Comparison of ENCODE assay signal across 8 cellular contexts in the genomic region with DNA sequence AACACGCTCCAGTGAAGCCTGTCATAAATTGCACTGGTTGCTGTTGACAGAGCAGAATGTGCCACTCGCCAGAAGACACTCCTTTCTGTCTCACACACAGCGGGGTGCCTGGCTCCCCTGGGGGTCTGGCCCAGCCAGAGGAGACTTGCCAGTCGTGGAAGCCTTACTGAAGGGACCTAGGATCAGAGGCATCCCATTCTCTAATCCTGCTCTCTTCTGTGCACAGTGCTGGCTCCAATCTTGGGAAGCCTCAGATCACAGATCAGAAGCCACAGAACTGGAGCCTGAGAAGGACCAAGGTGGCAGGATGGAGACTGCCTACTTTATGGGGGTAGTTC. TPM values are rescaled to one million over a fixed set of nuclear protein-coding genes. Genes with fewer than 3 reads are reported as not detected.
DNase-seq lines count a peak whose midpoint lies in the region; ATAC-seq and TF ChIP-seq lines count a peak whose summit lies in the region.

No MANE protein-coding gene starts in this region.

- H3K9me3 Mint-ChIP-seq in CD4-positive, alpha-beta memory T cell, result peaks cover 0 to 7% (median 0%) of the 10 kb centered on the region in 8 donors
- no peaks in the 10 kb centered on the region for H3K9me3 Mint-ChIP-seq in endodermal cell
- no peaks in the 10 kb centered on the region for H3K9me3 Mint-ChIP-seq in neural progenitor cell

- no peaks in the 10 kb centered on the region for H3K9me3 ChIP-seq in CD4-positive, alpha-beta memory T cell (ENCODE audit: control insufficient read depth in 1 of 2, low read length in 2 of 2)
- H3K9me3 ChIP-seq in NT2/D1 (ENCODE audit: insufficient read depth, low read length) (no peaks in the 10 kb centered on the region), endodermal cell (ENCODE audit: control insufficient read depth, low read length) (no peaks in the 10 kb centered on the region), neural progenitor cell (ENCODE audit: low read depth) (no peaks in the 10 kb centered on the region)

- no peak overlapping the region for H2AFZ ChIP-seq in neural progenitor cell (replicated peaks)

- peaks cover 31% of the 10 kb centered on the region for H3K79me2 ChIP-seq in neural progenitor cell (ENCODE audit: low read depth)

- H3K36me3 ChIP-seq in CD4-positive, alpha-beta memory T cell (ENCODE audit: insufficient read depth, low read length), result no peaks in the 10 kb centered on the region
- H3K36me3 ChIP-seq in NT2/D1 (ENCODE audit: insufficient read depth, insufficient read length, low read length), result peaks cover 36% of the 10 kb centered on the region
- no peaks in the 10 kb centered on the region for H3K36me3 ChIP-seq in endodermal cell (ENCODE audit: control insufficient read depth, insufficient read depth, low read length)
- no peaks in the 10 kb centered on the region for H3K36me3 ChIP-seq in neural progenitor cell

- 65% methylated on average over 4 of the region's 4 CpGs; no CpG with 5 or more reads in 1 of the 2 experiments for WGBS in endodermal cell (ENCODE audit: insufficient coverage in 1 of 2, insufficient read length in 1 of 2), 2 experiments

- CTCF ChIA-PET in CD4-positive, alpha-beta memory T cell (lab: Charles Lee; ENCODE audit: partially characterized antibody), result interaction anchor here (2.6 to 11.0 kb wide), 3 partner anchors 14 to 51 kb away, joined by 7 to 137 read pairs (median 74); no protein-coding TSS in a partner anchor

- POLR2A ChIA-PET in CD4-positive, alpha-beta memory T cell (lab: Charles Lee; ENCODE audit: partially characterized antibody), result interaction anchor here (1.5 to 8.3 kb wide), 4 partner anchors 14 to 1921 kb away, joined by 3 to 185 read pairs (median 32); partner anchors contain the start of gene SYF2

- peak overlapping the region in 6 of 7 donors; percentile 72 to 100 (median 94) for H3K27ac Mint-ChIP-seq in CD4-positive, alpha-beta memory T cell
- H3K27ac Mint-ChIP-seq in endodermal cell (peak overlapping the region; percentile 94), neural progenitor cell (no peak overlapping the region)

- peaks cover 43 to 66% (median 57%) of the 10 kb centered on the region in 4 donors for H3K4me1 Mint-ChIP-seq in CD4-positive, alpha-beta memory T cell
- H3K4me1 Mint-ChIP-seq in endodermal cell (peaks cover 26% of the 10 kb centered on the region), neural progenitor cell (peaks cover 41% of the 10 kb centered on the region)

- no peaks in the 10 kb centered on the region for H3K27me3 ChIP-seq in CD4-positive, alpha-beta memory T cell (ENCODE audit: insufficient read depth, low read length)
- H3K27me3 ChIP-seq in NT2/D1 (ENCODE audit: insufficient read depth, insufficient read length) (no peaks in the 10 kb centered on the region), endodermal cell (ENCODE audit: control insufficient read depth, insufficient read depth, low read length, poor library complexity, severe bottlenecking) (no peaks in the 10 kb centered on the region), neural progenitor cell (no peaks in the 10 kb centered on the region)

- TF ChIP-seq CTCF in endodermal cell (conservative IDR thresholded peaks at IDR 0.05), result no peak
- no peak for TF ChIP-seq CTCF in neural progenitor cell (IDR thresholded peaks at IDR 0.05)

- peaks cover 58% of the 10 kb centered on the region for H3K4me1 ChIP-seq in CD4-positive, alpha-beta memory T cell (ENCODE audit: insufficient read depth, low read length)
- H3K4me1 ChIP-seq in NT2/D1 (ENCODE audit: insufficient read depth, insufficient read length) (peaks cover 21% of the 10 kb centered on the region), endodermal cell (ENCODE audit: control insufficient read depth, insufficient read depth, low read length) (peaks cover 15% of the 10 kb centered on the region), neural progenitor cell (peaks cover 21% of the 10 kb centered on the region)

- H3K27me3 Mint-ChIP-seq in CD4-positive, alpha-beta memory T cell, result no peaks in the 10 kb centered on the region
- H3K27me3 Mint-ChIP-seq in endodermal cell (ENCODE audit: insufficient read depth), result no peaks in the 10 kb centered on the region
- no peaks in the 10 kb centered on the region for H3K27me3 Mint-ChIP-seq in neural progenitor cell (ENCODE audit: insufficient read depth, low read depth)

- H4K20me1 ChIP-seq in neural progenitor cell (ENCODE audit: low read depth), result peaks cover 26% of the 10 kb centered on the region

- peak overlapping the region; percentile 82 to 95 (median 90) for H3K4me3 Mint-ChIP-seq in CD4-positive, alpha-beta memory T cell
- H3K4me3 Mint-ChIP-seq in endodermal cell, result peak overlapping the region; percentile 78
- H3K4me3 Mint-ChIP-seq in neural progenitor cell, result peak overlapping the region; percentile 93

- H3K4me2 ChIP-seq in neural progenitor cell, result peak overlapping the region; percentile 96

- peak overlapping the region in 1 of 2 donors; percentile 42 for H3K4me3 ChIP-seq in CD4-positive, alpha-beta memory T cell (ENCODE audit: low read length in 2 of 2)
- peak overlapping the region; percentile 70 for H3K4me3 ChIP-seq in NT2/D1 (ENCODE audit: insufficient read length, low read depth)
- peak overlapping the region; percentile 86 for H3K4me3 ChIP-seq in endodermal cell (ENCODE audit: low read length)
- H3K4me3 ChIP-seq in neural progenitor cell, result peak overlapping the region; percentile 71

- intact Hi-C loops in CD4-positive, alpha-beta memory T cell (cut with micrococcal nuclease), result no loop called here

- no peak overlapping the region for H3K27ac ChIP-seq in CD4-positive, alpha-beta memory T cell (ENCODE audit: low read depth, low read length)
- H3K27ac ChIP-seq in endodermal cell (ENCODE audit: low read depth, low read length) (no peak overlapping the region), neural progenitor cell (no peak overlapping the region)

- peaks cover 0 to 7% of the 10 kb centered on the region in 2 donors for H3K36me3 Mint-ChIP-seq in CD4-positive, alpha-beta memory T cell
- H3K36me3 Mint-ChIP-seq in endodermal cell (ENCODE audit: low read depth), result no peaks in the 10 kb centered on the region
- peaks cover 3% of the 10 kb centered on the region for H3K36me3 Mint-ChIP-seq in neural progenitor cell

- no peak for ATAC-seq in HG03457 (IDR thresholded peaks at IDR 0.05; ENCODE audit: unreplicated experiment)

- H3K9ac ChIP-seq in NT2/D1 (ENCODE audit: insufficient read length, low read depth) (peak overlapping the region; percentile 92), endodermal cell (ENCODE audit: extremely low read depth, low read length, poor library complexity, severe bottlenecking) (no peak overlapping the region), neural progenitor cell (no peak overlapping the region)

- peak in 1 of 5 donors; percentile 24 for DNase-seq in CD4-positive, alpha-beta memory T cell
- DNase-seq in NT2/D1 (ENCODE audit: low read depth, low spot score), result no peak
- peak; percentile 58 for DNase-seq in endodermal cell
- DNase-seq in neural progenitor cell (ENCODE audit: low spot score), result no peak
- no peak for DNase-seq in C1 segment of cervical spinal cord (lab: John Stamatoyannopoulos, UW)
- no peak for DNase-seq in NCI-H1930 (lab: John Stamatoyannopoulos, UW)
- no peak for DNase-seq in NCI-H1105 (lab: John Stamatoyannopoulos, UW)

- peaks cover 5% of the 10 kb centered on the region for H3F3A ChIP-seq in neural progenitor cell (ENCODE audit: low read depth)

RNA-seq across cellular contexts. Expression of gene SLC9A1, which starts 1.4 kb away (rescaled TPM):
- 10 to 100 TPM; 11.4 to 13.2 TPM for total RNA-seq in CD4-positive, alpha-beta memory T cell
- 10 to 100 TPM in 1 of 2 donors, 1 to 10 TPM in 1; 2.1 to 15.0 TPM for polyA plus RNA-seq in CD4-positive, alpha-beta memory T cell
- total RNA-seq in endodermal cell, result 10 to 100 TPM; 25.9 to 34.7 TPM
- 17.5 TPM for polyA plus RNA-seq in endodermal cell (2013, experiment 1 of 2)
- polyA plus RNA-seq in endodermal cell (2013, experiment 2 of 2), result 18.6 TPM
- 1.8 and 5.7 TPM in 2 replicates for total RNA-seq in neural progenitor cell (ENCODE audit: low replicate concordance)
